Comparison of ENCODE assay signal across 2 cellular contexts in the genomic region with DNA sequence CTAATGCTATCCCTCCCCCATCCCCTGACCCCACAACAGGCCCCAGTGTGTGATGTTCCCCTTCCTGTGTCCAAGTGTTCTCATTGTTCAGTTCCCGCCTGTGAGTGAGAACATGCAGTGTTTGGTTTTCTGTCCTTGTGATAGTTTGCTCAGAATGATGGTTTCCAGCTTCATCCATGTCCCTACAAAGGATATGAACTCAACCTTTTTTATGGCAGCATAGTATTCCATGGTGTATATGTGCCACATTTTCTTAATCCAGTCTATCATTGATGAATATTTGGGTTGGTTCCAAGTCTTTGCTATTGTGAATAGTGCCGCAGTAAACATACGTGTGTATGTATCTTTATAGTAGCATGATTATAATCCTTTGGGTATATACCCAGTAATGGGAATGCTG.
DNase-seq lines count a peak whose midpoint lies in the region; ATAC-seq, FAIRE-seq and TF ChIP-seq lines count a peak whose summit lies in the region.
"Not testable (repeated sequence)": the region's sequence is repeated elsewhere in the genome, so short reads cannot be mapped to it uniquely, and the experiment has no call there.

No MANE protein-coding gene starts in this region.

- TF ChIP-seq POLR2A in K562 (conservative IDR thresholded peaks at IDR 0.05): not testable (repeated sequence)

- POLR2A ChIA-PET in HEK293 (lab: Yijun Ruan, JAX); K562 (lab: Yijun Ruan, JAX): not testable (repeated sequence)

- not testable (repeated sequence) for FAIRE-seq in K562 (lab: Jason Lieb, UNC)

- 27% methylated on average over 3 of the region's 3 CpGs for WGBS in K562 (ENCODE audit: insufficient coverage, low coverage, missing lambda C conversion rate)

- not testable (repeated sequence) for H3K4me3 ChIP-seq in HEK293 (ENCODE audit: low read depth, low read length); K562

- ATAC-seq in K562: not testable (repeated sequence)

- TF ChIP-seq CTCF in HEK293 (tag by site-specific recombination; IDR thresholded peaks at IDR 0.05); K562 (IDR thresholded peaks at IDR 0.05 in 2 of 3, conservative IDR thresholded peaks at IDR 0.05 in 1 of 3; ENCODE audit: insufficient read depth in 2 of 3, low read depth in 1 of 3, low read length in 3 of 3): not testable (repeated sequence)

- in situ Hi-C loops in K562 (cut with MboI): not testable (repeated sequence)

- H3K9ac ChIP-seq in K562 (ENCODE audit: insufficient read depth in 1 of 2, low read depth in 2 of 2, low read length in 2 of 2): not testable (repeated sequence)

- not testable (repeated sequence) for H3K27ac ChIP-seq in HEK293 (ENCODE audit: extremely low read depth, low read depth, low read length); K562 (ENCODE audit: extremely low read depth, low read depth, low read length)

- not testable (repeated sequence) for H2AFZ ChIP-seq in K562 (ENCODE audit: low read depth, low read length)

- H4K20me1 ChIP-seq in K562 (replicated peaks; ENCODE audit: control insufficient read depth, insufficient read depth, low read length): not testable (repeated sequence)

- not testable (repeated sequence) for BruUV-seq in K562 (replicated peaks; lab: Mats Ljungman, UMichigan)

- TF ChIP-seq RAD21 in K562 (CRISPR knock-in tag; conservative IDR thresholded peaks at IDR 0.05 in 1 of 2, IDR thresholded peaks at IDR 0.05 in 1 of 2): not testable (repeated sequence)

- CTCF ChIA-PET in HEK293 (lab: Yijun Ruan, JAX); K562 (lab: Yijun Ruan, JAX; ENCODE audit: low intra/inter-chr PET ratio): not testable (repeated sequence)

- not testable (repeated sequence) for DNase-seq in K562 (ENCODE audit: extremely low read depth in 1 of 4, low spot score in 3 of 4)

- H3K4me1 ChIP-seq in HEK293 (ENCODE audit: control insufficient read depth, insufficient read depth, low read length): peaks cover 10% of the 10 kb centered on the region
- not testable (repeated sequence) for H3K4me1 ChIP-seq in K562 (replicated peaks in 1 of 2; ENCODE audit: control insufficient read depth in 2 of 2, insufficient read depth in 2 of 2, low read length in 2 of 2)

- not testable (repeated sequence) for H3K27me3 ChIP-seq in K562 (ENCODE audit: control insufficient read depth in 2 of 2, insufficient read depth in 2 of 2, low read length in 2 of 2)

- intact Hi-C loops in K562 (cut with micrococcal nuclease): not testable (repeated sequence)

- not testable (repeated sequence) for H3K79me2 ChIP-seq in K562 (ENCODE audit: control insufficient read depth, insufficient read depth, low read length)

- not testable (repeated sequence) for H3K9me1 ChIP-seq in K562 (ENCODE audit: control insufficient read depth, insufficient read depth, low read length)

- H3K36me3 ChIP-seq in HEK293 (ENCODE audit: control insufficient read depth in 2 of 2, insufficient read depth in 1 of 2, low read length in 2 of 2); K562 (ENCODE audit: control insufficient read depth, insufficient read depth, low read length): not testable (repeated sequence)

- TF ChIP-seq EP300 in K562 (IDR thresholded peaks at IDR 0.05; ENCODE audit: low read length): not testable (repeated sequence)

- not testable (repeated sequence) for H3K9me3 ChIP-seq in HEK293 (ENCODE audit: control insufficient read depth, insufficient read depth, low read depth, low read length); K562 (replicated peaks; ENCODE audit: control insufficient read depth, insufficient read depth, low read depth, low read length)

- H3K4me2 ChIP-seq in K562 (ENCODE audit: insufficient read depth, low read length): not testable (repeated sequence)

TF ChIP-seq in HEK293, 187 proteins besides CTCF, POLR2A, EP300 and RAD21:
- TF ChIP-seq, protein P1, sequence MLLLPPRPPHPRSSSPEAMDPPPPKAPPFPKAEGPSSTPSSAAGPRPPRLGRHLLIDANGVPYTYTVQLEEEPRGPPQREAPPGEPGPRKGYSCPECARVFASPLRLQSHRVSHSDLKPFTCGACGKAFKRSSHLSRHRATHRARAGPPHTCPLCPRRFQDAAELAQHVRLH (tag by site-specific recombination; IDR thresholded peaks at IDR 0.05): peak; percentile 88
- peak; percentile 90 for TF ChIP-seq ZNF146 (tag by site-specific recombination; IDR thresholded peaks at IDR 0.05)

TF ChIP-seq in K562, 482 proteins besides CTCF, POLR2A, EP300 and RAD21:
- peak; percentile 40 for TF ChIP-seq ZNF146 (CRISPR knock-in tag; IDR thresholded peaks at IDR 0.05; ENCODE audit: unreplicated experiment)
TF ChIP-seq in K562: peak in this region for 1; not testable (repeated sequence) for 481.
